ENCODE assay signal across 8 cellular contexts in genomic region chrX:129905787-129906580, GRCh38. TPM values are rescaled to one million over a fixed set of nuclear protein-coding genes. Genes with fewer than 3 reads are reported as not detected.
DNase-seq lines count a peak whose midpoint lies in the region; ATAC-seq and TF ChIP-seq lines count a peak whose summit lies in the region.

TSS of gene UTP14A (plus strand) at chrX:129906164. CDS start at chrX:129906211, 47 bp downstream.

- TF ChIP-seq CTCF in GM12875 (IDR thresholded peaks at IDR 0.05; ENCODE audit: borderline replicate concordance, insufficient read depth, low read depth, low read length) = no peak
- no peak for TF ChIP-seq CTCF in cardiac muscle cell (IDR thresholded peaks at IDR 0.05; ENCODE audit: low read depth, low read length)
- no peak for TF ChIP-seq CTCF in parathyroid adenoma (IDR thresholded peaks at IDR 0.05)
- TF ChIP-seq CTCF in tibial nerve (IDR thresholded peaks at IDR 0.05) = no peak

- H3K27me3 ChIP-seq in adipocyte (replicated peaks; ENCODE audit: control insufficient read depth, insufficient read depth, low read length) (peaks cover 5% of the 10 kb centered on the region), cardiac muscle cell (no peaks in the 10 kb centered on the region), parathyroid adenoma (ENCODE audit: control insufficient read depth, insufficient read depth, low read length) (no peaks in the 10 kb centered on the region), tibial nerve (no peaks in the 10 kb centered on the region)

- peak within 1 kb of the TSS; percentile 74 for H3K4me2 ChIP-seq in parathyroid adenoma (ENCODE audit: low read length)

- H3K9me3 ChIP-seq in adipocyte (ENCODE audit: control insufficient read depth, low read length) (no peaks in the 10 kb centered on the region), cardiac muscle cell (ENCODE audit: low read depth) (no peaks in the 10 kb centered on the region), parathyroid adenoma (ENCODE audit: control insufficient read depth, low read length) (no peaks in the 10 kb centered on the region), tibial nerve (no peaks in the 10 kb centered on the region)

- peak in 1 of 2 donors; percentile 39 for TF ChIP-seq POLR2A in tibial nerve (IDR thresholded peaks at IDR 0.05)

- peaks cover 25% of the 10 kb centered on the region for H3K36me3 ChIP-seq in adipocyte (ENCODE audit: control insufficient read depth, insufficient read depth, low read length, severe bottlenecking)
- H3K36me3 ChIP-seq in cardiac muscle cell = peaks cover 4% of the 10 kb centered on the region
- no peaks in the 10 kb centered on the region for H3K36me3 ChIP-seq in parathyroid adenoma (ENCODE audit: control insufficient read depth, insufficient read depth, low read length)
- H3K36me3 ChIP-seq in tibial nerve = peaks cover 0 to 20% (median 0%) of the 10 kb centered on the region in 3 donors

- DNase-seq in NCI-H1436 (lab: John Stamatoyannopoulos, UW) (peak; percentile 92), T follicular helper cell (ENCODE audit: low read depth) (peak; percentile 77), adipocyte (ENCODE audit: low read depth) (peak; percentile 91), cardiac muscle cell (ENCODE audit: low read depth in 1 of 2, low spot score in 1 of 2) (peak; percentile 89 to 94), tibial nerve (ENCODE audit: low spot score in 2 of 2) (peak; percentile 70 to 75)

- peak; percentile 99 for ATAC-seq in HG02798 (IDR thresholded peaks at IDR 0.05; ENCODE audit: poor library complexity, unreplicated experiment)

- H3K4me3 ChIP-seq in GM12875 (ENCODE audit: low read depth, low read length) (peak within 1 kb of the TSS; percentile 79), adipocyte (ENCODE audit: low read length) (peak within 1 kb of the TSS; percentile 90), cardiac muscle cell (peak within 1 kb of the TSS; percentile 77), parathyroid adenoma (ENCODE audit: low read depth, low read length) (peak within 1 kb of the TSS; percentile 70), tibial nerve (peak within 1 kb of the TSS; percentile 55 to 69 (median 58))

- H3K4me1 ChIP-seq in adipocyte (ENCODE audit: control insufficient read depth, insufficient read depth, low read length) (peaks cover 15% of the 10 kb centered on the region), cardiac muscle cell (ENCODE audit: low read depth) (peaks cover 3% of the 10 kb centered on the region), parathyroid adenoma (no peaks in the 10 kb centered on the region), tibial nerve (peaks cover 0 to 8% (median 2%) of the 10 kb centered on the region in 4 donors)

- no peaks in the 10 kb centered on the region for H3K79me2 ChIP-seq in parathyroid adenoma

- peak within 1 kb of the TSS; percentile 91 for H2AFZ ChIP-seq in parathyroid adenoma

- peak within 1 kb of the TSS; percentile 86 for H3K27ac ChIP-seq in cardiac muscle cell
- peak within 1 kb of the TSS; percentile 64 for H3K27ac ChIP-seq in parathyroid adenoma
- H3K27ac ChIP-seq in tibial nerve = peak within 1 kb of the TSS; percentile 68 to 89 (median 79)

- peak; percentile 78 to 82 for TF ChIP-seq EP300 in tibial nerve (IDR thresholded peaks at IDR 0.05)

- peak within 1 kb of the TSS; percentile 91 for H3K9ac ChIP-seq in adipocyte (ENCODE audit: low read length)
- no peak within 1 kb of the TSS for H3K9ac ChIP-seq in parathyroid adenoma

- WGBS in tibial nerve, 2 donors = 0 to 42% methylated on average over 41 to 53 of the region's 53 CpGs

RNA-seq across cellular contexts. Expression of gene UTP14A, which starts in this region (rescaled TPM):
- total RNA-seq in cardiac muscle cell = 7.4 and 11.8 TPM in 2 replicates
- polyA plus RNA-seq in cardiac muscle cell = 4.7 and 7.8 TPM in 2 replicates
- total RNA-seq in tibial nerve = 10 to 100 TPM; 14.9 to 27.6 (median 17.7) TPM

Comparison
In these comparisons a context has a peak if more than half of its experiments do, and no peak if none do; other contexts are left out.
1. Peak in every context shown above with its lines: DNase-seq, ATAC-seq, H3K4me3 ChIP-seq and H3K27ac ChIP-seq.